Comparison of ENCODE assay signal across 19 cellular contexts in the genomic region with DNA sequence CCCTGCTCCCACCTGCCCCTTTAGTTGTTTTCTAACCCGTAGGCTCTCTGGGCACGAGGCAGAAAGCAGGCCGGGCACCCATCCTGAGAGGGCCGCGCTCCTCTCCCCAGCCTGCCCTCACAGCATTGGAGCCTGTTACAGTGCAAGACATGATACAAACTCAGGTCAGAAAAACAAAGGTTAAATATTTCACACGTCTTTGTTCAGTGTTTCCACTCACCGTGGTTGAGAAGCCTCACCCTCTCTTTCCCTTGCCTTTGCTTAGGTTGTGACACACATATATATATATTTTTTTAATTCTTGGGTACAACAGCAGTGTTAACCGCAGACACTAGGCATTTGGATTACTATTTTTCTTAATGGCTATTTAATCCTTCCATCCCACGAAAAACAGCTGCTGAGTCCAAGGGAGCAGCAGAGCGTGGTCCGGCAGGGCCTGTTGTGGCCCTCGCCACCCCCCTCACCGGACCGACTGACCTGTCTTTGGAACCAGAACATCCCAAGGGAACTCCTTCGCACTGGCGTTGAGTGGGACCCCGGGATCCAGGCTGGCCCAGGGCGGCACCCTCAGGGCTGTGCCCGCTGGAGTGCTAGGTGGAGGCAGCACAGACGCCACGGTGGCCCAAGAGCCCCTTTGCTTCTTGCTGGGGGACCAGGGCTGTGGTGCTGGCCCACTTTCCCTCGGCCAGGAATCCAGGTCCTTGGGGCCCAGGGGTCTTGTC. TPM values are rescaled to one million over a fixed set of nuclear protein-coding genes. Genes with fewer than 3 reads are reported as not detected.
"Had no signal": no experiment of that assay in that cellular context is flagged by ENCODE, and none has a peak within 500 bp of the region (broad histone marks: within the 10 kb centered on the region; RNA-seq: fewer than 3 reads in every experiment).

No MANE protein-coding gene starts in this region.

- DNase-seq: activated CD4-positive, alpha-beta T cell treated with anti-CD3 and anti-CD28 coated beads, Interleukin-2, amount 10 ng/mL, durations not matched to agents 7 days and 5 days; activated CD8-positive, alpha-beta memory T cell treated with anti-CD3 and anti-CD28 coated beads, Interleukin-2, amount 50 U/mL, for 4 hours; activated naive CD4-positive, alpha-beta T cell treated with anti-CD3 and anti-CD28 coated beads, Interleukin-2, amount 50 U/mL, for 16 hours; activated T-cell treated with anti-CD3 and anti-CD28 coated beads, Interleukin-2, amount 50 U/mL, for 4 hours; endodermal cell; erythroblast; foreskin melanocyte; kidney; pancreas; right lobe of liver; stimulated activated CD4-positive, alpha-beta T cell treated with anti-CD3 and anti-CD28 coated beads, Interleukin-4, amount 100 ng/mL, for 24 hours; T-helper 1 cell; T1000; tibial artery had no signal

- H3K4me1 Mint-ChIP-seq: endodermal cell; stimulated activated memory B cell treated with anti-CD40 and anti-IgM and Interleukin-4, amounts not matched to agents 10 μg/mL and 1 μg/mL and 100 μg/mL, for 72 hours had no signal

- H3K27ac Mint-ChIP-seq: activated CD4-positive, alpha-beta T cell treated with anti-CD3 and anti-CD28 coated beads, Interleukin-2, amount 10 ng/mL, durations not matched to agents 7 days and 5 days; endodermal cell; stimulated activated memory B cell treated with anti-CD40 and anti-IgM and Interleukin-4, amounts not matched to agents 10 μg/mL and 1 μg/mL and 100 μg/mL, for 72 hours had no signal

- H3K4me3 ChIP-seq: cardiac muscle cell, lung, pancreas, right lobe of liver, tibial artery had no signal

- H3K9me3 ChIP-seq: pancreas, right lobe of liver had no signal

- H3K27ac ChIP-seq: cardiac muscle cell, pancreas, right lobe of liver had no signal

- FAIRE-seq: kidney, pancreas had no signal

- H3K27me3 ChIP-seq: cardiac muscle cell, pancreas, right lobe of liver, tibial artery had no signal

- H3K27me3 Mint-ChIP-seq: activated CD4-positive, alpha-beta T cell treated with anti-CD3 and anti-CD28 coated beads, Interleukin-2, amount 10 ng/mL, durations not matched to agents 7 days and 5 days; stimulated activated memory B cell treated with anti-CD40 and anti-IgM and Interleukin-4, amounts not matched to agents 10 μg/mL and 1 μg/mL and 100 μg/mL, for 72 hours had no signal

- ATAC-seq: activated T-cell treated with anti-CD3 and anti-CD28 coated beads, Interleukin-2, amount 50 U/mL, for 4 hours; left lobe of liver; pancreas; right lobe of liver; stimulated activated memory B cell treated with anti-CD40 and anti-IgM and Interleukin-4, amounts not matched to agents 10 μg/mL and 1 μg/mL and 100 μg/mL, for 72 hours had no signal

- H3K4me3 Mint-ChIP-seq: activated CD4-positive, alpha-beta T cell treated with anti-CD3 and anti-CD28 coated beads, Interleukin-2, amount 10 ng/mL, durations not matched to agents 7 days and 5 days; activated T-cell treated with anti-CD3 and anti-CD28 coated beads, Interleukin-2, amount 50 U/mL, for 4 hours; endodermal cell; stimulated activated memory B cell treated with anti-CD40 and anti-IgM and Interleukin-4, amounts not matched to agents 10 μg/mL and 1 μg/mL and 100 μg/mL, for 72 hours had no signal

RNA-seq across cellular contexts. Expression of gene PGPEP1L, which starts 48.5 kb away (rescaled TPM):
- total RNA-seq: activated CD4-positive, alpha-beta T cell treated with anti-CD3 and anti-CD28 coated beads, Interleukin-2, amount 10 ng/mL, durations not matched to agents 7 days and 5 days; activated T-cell treated with anti-CD3 and anti-CD28 coated beads, Interleukin-2, amount 50 U/mL, for 4 hours; cardiac muscle cell; endodermal cell; left lobe of liver; right lobe of liver; urinary bladder had no signal
- polyA plus RNA-seq: cardiac muscle cell, lung had no signal
